31 cellular contexts compared by ENCODE assay signal in genomic region chr17:73048170-73048569, GRCh38. TPM values are rescaled to one million over a fixed set of nuclear protein-coding genes. Genes with fewer than 3 reads are reported as not detected.
DNase-seq lines count a peak whose midpoint lies in the region; ATAC-seq, FAIRE-seq and TF ChIP-seq lines count a peak whose summit lies in the region.
"Had no signal": no experiment of that assay in that cellular context is flagged by ENCODE, and none has a peak within 500 bp of the region (broad histone marks: within the 10 kb centered on the region; RNA-seq: fewer than 3 reads in every experiment).

No MANE protein-coding gene starts in this region.

- POLR2A ChIA-PET in HEK293 (lab: Yijun Ruan, JAX) = no interaction called here
- POLR2A ChIA-PET in K562 (lab: Yijun Ruan, JAX) = interaction anchor here (0.6 to 1.1 kb wide), 2 partner anchors 45 to 174 kb away, joined by 3 read pairs; partner anchors contain the start of gene SLC39A11

- in situ Hi-C loops in K562 (cut with MboI) = no loop called here

- no peaks in the 10 kb centered on the region for H3K4me1 ChIP-seq in HEK293 (ENCODE audit: control insufficient read depth, insufficient read depth, low read length)
- H3K4me1 ChIP-seq in K562 (replicated peaks in 1 of 2; ENCODE audit: control insufficient read depth in 2 of 2, insufficient read depth in 2 of 2, low read length in 2 of 2) = peaks cover 0 to 7% of the 10 kb centered on the region in 2 experiments; a peak in 2 of 5 replicates
- H3K4me1 ChIP-seq: Caco-2 had no signal

- H2AFZ ChIP-seq in K562 (ENCODE audit: low read depth, low read length) = no peak overlapping the region

- H3K79me2 ChIP-seq in K562 (ENCODE audit: control insufficient read depth, insufficient read depth, low read length) = no peaks in the 10 kb centered on the region

- TF ChIP-seq POLR2A in K562 (conservative IDR thresholded peaks at IDR 0.05) = no peak

- CTCF ChIA-PET in HEK293 (lab: Yijun Ruan, JAX) (interaction anchor here (0.6 to 1.4 kb wide), 2 partner anchors 62 to 207 kb away, joined by 3 read pairs; no protein-coding TSS in a partner anchor), K562 (lab: Yijun Ruan, JAX; ENCODE audit: low intra/inter-chr PET ratio) (no interaction called here)

- H3K9me3 ChIP-seq in HEK293 (ENCODE audit: control insufficient read depth, insufficient read depth, low read depth, low read length) (no peaks in the 10 kb centered on the region), K562 (replicated peaks; ENCODE audit: control insufficient read depth, insufficient read depth, low read depth, low read length) (no peaks in the 10 kb centered on the region)
- H3K9me3 ChIP-seq: A549, Caco-2 had no signal

- no peak for TF ChIP-seq EP300 in K562 (IDR thresholded peaks at IDR 0.05; ENCODE audit: low read length)

- no peaks in the 10 kb centered on the region for H3K9me1 ChIP-seq in K562 (ENCODE audit: control insufficient read depth, insufficient read depth, low read length)

- BruUV-seq in K562 (replicated peaks; lab: Mats Ljungman, UMichigan) = no TSS peak

- no peak overlapping the region for H3K4me3 ChIP-seq in HEK293 (ENCODE audit: low read depth, low read length)
- H3K4me3 ChIP-seq in K562 = no peak overlapping the region
- H3K4me3 ChIP-seq: A549; BLaER1; BLaER1 treated with 17β-estradiol and CSF1 and Interleukin-3, amounts not matched to agents 10 nM and 100 nM had no signal

- DNase-seq in K562 (ENCODE audit: extremely low read depth in 1 of 4, low spot score in 3 of 4) = no peak
- no peak for DNase-seq in NCI-H2107 (lab: John Stamatoyannopoulos, UW)
- DNase-seq: 8988T; ACHN; AML-193; BE2C; C1 segment of cervical spinal cord; Caco-2; Calu3; CD4-positive, alpha-beta memory T cell; CD4-positive, alpha-beta T cell; CD4-positive, CD25-positive, alpha-beta regulatory T cell; CD8-positive, alpha-beta memory T cell; CD8-positive, alpha-beta T cell; COR-L47; DMS 273 treated with DMSO at 0.1 percent for 48 hours; DMS153; DMS53; DMS79; DMS79 treated with DMSO at 0.1 percent for 48 hours; DND-41; EL had no signal

- H3K4me2 ChIP-seq in K562 (ENCODE audit: insufficient read depth, low read length) = no peak overlapping the region
- H3K4me2 ChIP-seq: A549; BLaER1; BLaER1 treated with 17β-estradiol and CSF1 and Interleukin-3, amounts not matched to agents 10 nM and 100 nM had no signal

- no peak for FAIRE-seq in K562 (lab: Jason Lieb, UNC)
- FAIRE-seq: A204.1, A549, D721Med had no signal

- TF ChIP-seq CTCF in HEK293 (tag by site-specific recombination; IDR thresholded peaks at IDR 0.05) = no peak
- TF ChIP-seq CTCF in K562 (IDR thresholded peaks at IDR 0.05 in 2 of 3, conservative IDR thresholded peaks at IDR 0.05 in 1 of 3; ENCODE audit: insufficient read depth in 2 of 3, low read depth in 1 of 3, low read length in 3 of 3) = no peak

- H3K27ac ChIP-seq in HEK293 (ENCODE audit: extremely low read depth, low read depth, low read length) (no peak overlapping the region), K562 (ENCODE audit: extremely low read depth, low read depth, low read length) (no peak overlapping the region)
- H3K27ac ChIP-seq: 22Rv1; A549; BLaER1; BLaER1 treated with 17β-estradiol and CSF1 and Interleukin-3, amounts not matched to agents 10 nM and 100 nM; C4-2B had no signal

- no peaks in the 10 kb centered on the region for H3K27me3 ChIP-seq in K562 (ENCODE audit: control insufficient read depth in 2 of 2, insufficient read depth in 2 of 2, low read length in 2 of 2)
- H3K27me3 ChIP-seq: BE2C; BLaER1; BLaER1 treated with 17β-estradiol and CSF1 and Interleukin-3, amounts not matched to agents 10 nM and 100 nM had no signal

- no peak overlapping the region for H3K9ac ChIP-seq in K562 (ENCODE audit: insufficient read depth in 1 of 2, low read depth in 2 of 2, low read length in 2 of 2)
- H3K9ac ChIP-seq: BLaER1; BLaER1 treated with 17β-estradiol and CSF1 and Interleukin-3, amounts not matched to agents 10 nM and 100 nM had no signal

- intact Hi-C loops in K562 (cut with micrococcal nuclease) = no loop called here

- no peaks in the 10 kb centered on the region for H3K36me3 ChIP-seq in HEK293 (ENCODE audit: control insufficient read depth in 2 of 2, insufficient read depth in 1 of 2, low read length in 2 of 2)
- no peaks in the 10 kb centered on the region for H3K36me3 ChIP-seq in K562 (ENCODE audit: control insufficient read depth, insufficient read depth, low read length)
- H3K36me3 ChIP-seq: BE2C had no signal

- TF ChIP-seq RAD21 in K562 (CRISPR knock-in tag; conservative IDR thresholded peaks at IDR 0.05 in 1 of 2, IDR thresholded peaks at IDR 0.05 in 1 of 2) = no peak

- 52% methylated on average over 4 of the region's 4 CpGs for WGBS in K562 (ENCODE audit: insufficient coverage, low coverage, missing lambda C conversion rate)

- no peaks in the 10 kb centered on the region for H4K20me1 ChIP-seq in K562 (replicated peaks; ENCODE audit: control insufficient read depth, insufficient read depth, low read length)
- H4K20me1 ChIP-seq: BLaER1 treated with 17β-estradiol and CSF1 and Interleukin-3, amounts not matched to agents 10 nM and 100 nM had no signal

- ATAC-seq in K562 = no peak
- ATAC-seq in HG02571 (IDR thresholded peaks at IDR 0.05; ENCODE audit: unreplicated experiment) = no peak
- ATAC-seq: A549; CD8-positive, alpha-beta T cell had no signal

TF ChIP-seq in HEK293, 187 proteins besides CTCF, POLR2A, EP300 and RAD21:
- peak; percentile 84 for TF ChIP-seq ZNF146 (tag by site-specific recombination; IDR thresholded peaks at IDR 0.05)
- no peak for TF ChIP-seq TCF7L2 (IDR thresholded peaks at IDR 0.05; ENCODE audit: borderline replicate concordance, low read depth, low read length)

TF ChIP-seq in K562, 482 proteins besides CTCF, POLR2A, EP300 and RAD21:
- no peak for TF ChIP-seq MYNN (IDR thresholded peaks at IDR 0.05)
- no peak for TF ChIP-seq MYNN (CRISPR knock-in tag; IDR thresholded peaks at IDR 0.05)
- TF ChIP-seq ZNF146 (CRISPR knock-in tag; IDR thresholded peaks at IDR 0.05; ENCODE audit: unreplicated experiment) = peak; percentile 75

RNA-seq across cellular contexts. Expression of gene SLC39A11, which starts 44.3 kb away (rescaled TPM):
- total RNA-seq in K562 (2011; cell fraction: chromatin; rRNA removed; ENCODE audit: low replicate concordance) = 51.5 and 68.1 TPM in 2 replicates
- total RNA-seq in K562 (2011; cell fraction: nucleolus; rRNA removed) = 52.9 and 55.3 TPM in 2 replicates
- 74.6 and 85.3 TPM in 2 replicates for total RNA-seq in K562 (2011; cell fraction: nucleoplasm; rRNA removed)
- total RNA-seq in K562 (2014; rRNA removed) (11.8 and 15.1 TPM in 2 replicates), K562 (2014; rRNA removed; fragmentation: Illumina TruSeq; extraction: Trizol) (12.7 and 12.9 TPM in 2 replicates), K562 (2015; rRNA removed; fragmentation: Illumina TruSeq; extraction: Trizol) (20.2 TPM in 2 replicates), K562 (2021) (25.6 and 26.4 TPM in 2 replicates)
- polyA plus RNA-seq in K562 (2011; rRNA removed) (8.8 and 10.5 TPM in 2 replicates), K562 (2014; fragmentation: Illumina TruSeq; extraction: Trizol) (11.0 and 13.4 TPM in 2 replicates), K562 (2014; fragmentation: Nextera tagmentation; extraction: Ambion mirVana) (10 to 100 TPM; 11.5 to 13.7 TPM), K562 (2014; rRNA removed) (12.8 and 15.2 TPM in 2 replicates)
- polyA plus RNA-seq in K562 (2011; cell fraction: cytosol; rRNA removed) = 9.1 and 10.5 TPM in 2 replicates
- 12.2 and 21.3 TPM in 2 replicates for polyA plus RNA-seq in K562 (2011; cell fraction: nucleus; rRNA removed)
- 19.8 and 21.1 TPM in 2 replicates for polyA plus RNA-seq in K562 (2012)
- 18.1 and 20.4 TPM in 2 replicates for polyA minus RNA-seq in K562 (2011; rRNA and poly(A)+ RNA removed)
- 10.3 and 16.1 TPM in 2 replicates for polyA minus RNA-seq in K562 (2011; cell fraction: cytosol; rRNA and poly(A)+ RNA removed)
- polyA minus RNA-seq in K562 (2011; cell fraction: nucleus; rRNA and poly(A)+ RNA removed) = 23.0 and 23.8 TPM in 2 replicates

Comparison
In these comparisons a context has a peak if more than half of its experiments do, and no peak if none do; other contexts are left out.
1. Of the 44 proteins assayed by ChIP-seq in both K562 and HEK293: peak only in K562: none; only in HEK293: none; in both: ZNF146; in neither: 43.